38 cellular contexts compared by ENCODE assay signal in the genomic region with DNA sequence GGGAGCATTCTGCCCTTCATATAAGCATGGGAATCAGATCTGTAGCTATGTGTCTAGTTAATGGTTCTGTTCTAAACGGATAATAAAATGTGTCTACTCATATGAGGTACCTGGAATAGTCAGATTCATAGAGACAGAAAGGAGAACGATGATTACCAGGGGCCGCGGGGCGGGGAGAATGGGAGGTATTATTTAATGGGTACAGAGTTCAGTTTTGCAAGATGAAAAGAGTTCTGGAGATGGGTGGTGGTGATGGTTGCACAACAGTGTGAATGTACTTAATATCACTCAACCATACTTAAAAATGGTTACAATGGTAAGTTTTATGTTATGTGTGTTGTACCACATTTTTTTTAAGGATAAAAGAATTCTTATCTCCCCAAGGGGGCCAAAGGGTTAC. TPM values are rescaled to one million over a fixed set of nuclear protein-coding genes. Genes with fewer than 3 reads are reported as not detected.
"Had no signal": no experiment of that assay in that cellular context is flagged by ENCODE, and none has a peak within 500 bp of the region (broad histone marks: within the 10 kb centered on the region; RNA-seq: fewer than 3 reads in every experiment).

No MANE protein-coding gene starts in this region.

- H3K27ac ChIP-seq: adrenal gland, ascending aorta, body of pancreas, brain microvascular endothelial cell, breast epithelium, cardiac muscle cell had no signal

- H3K27me3 ChIP-seq: adrenal gland, ascending aorta, body of pancreas, brain microvascular endothelial cell, breast epithelium, cardiac muscle cell had no signal

- ATAC-seq: activated naive CD4-positive, alpha-beta T cell treated with anti-CD3 and anti-CD28 coated beads, Interleukin-2, amount 50 U/mL, for 72 hours; activated naive CD8-positive, alpha-beta T cell treated with anti-CD3 and anti-CD28 coated beads, Interleukin-2, amount 50 U/mL, for 24 hours; activated T-cell treated with anti-CD3 and anti-CD28 coated beads, Interleukin-2, amount 50 U/mL, for 4 hours; activated T-cell treated with anti-CD3 and anti-CD28 coated beads, Interleukin-2, amount 50 U/mL, for 72 hours; activated T-helper 17 cell treated with anti-CD3 and anti-CD28 coated beads, Interleukin-2, amount 50 U/mL, for 72 hours; body of pancreas had no signal

- DNase-seq: activated effector memory CD4-positive, alpha-beta T cell treated with anti-CD3 and anti-CD28 coated beads, Interleukin-2, amount 50 U/mL, for 16 hours; activated effector memory CD4-positive, alpha-beta T cell treated with Interleukin-2 at 50 U/mL for 16 hours; activated gamma-delta T cell; activated gamma-delta T cell treated with Interleukin-2 at 50 U/mL for 16 hours; activated naive CD4-positive, alpha-beta T cell; activated naive CD4-positive, alpha-beta T cell treated with anti-CD3 and anti-CD28 coated beads for 36 hours; activated naive CD4-positive, alpha-beta T cell treated with anti-CD3 and anti-CD28 coated beads, Interleukin-2, amount 10 ng/mL, durations not matched to agents 7 days and 5 days; activated naive CD4-positive, alpha-beta T cell treated with anti-CD3 and anti-CD28 coated beads, Interleukin-2, amount 50 U/mL, for 16 hours; activated naive CD4-positive, alpha-beta T cell treated with Interleukin-2 at 50 U/mL for 16 hours; activated naive CD8-positive, alpha-beta T cell treated with anti-CD3 and anti-CD28 coated beads for 36 hours; activated naive CD8-positive, alpha-beta T cell treated with anti-CD3 and anti-CD28 coated beads, Interleukin-2, amount 10 ng/mL, durations not matched to agents 7 days and 5 days; activated naive CD8-positive, alpha-beta T cell treated with anti-CD3 and anti-CD28 coated beads, Interleukin-2, amount 50 U/mL, for 24 hours; activated T-cell treated with anti-CD3 and anti-CD28 coated beads for 4 hours; activated T-cell treated with anti-CD3 and anti-CD28 coated beads, Interleukin-2, amount 50 U/mL, for 1 hour; activated T-cell treated with anti-CD3 and anti-CD28 coated beads, Interleukin-2, amount 50 U/mL, for 24 hours; activated T-cell treated with anti-CD3 and anti-CD28 coated beads, Interleukin-2, amount 50 U/mL, for 4 hours; activated T-cell treated with anti-CD3 and anti-CD28 coated beads, Interleukin-2, amount 50 U/mL, for 48 hours; activated T-cell treated with anti-CD3 and anti-CD28 coated beads, Interleukin-2, amount 50 U/mL, for 72 hours; adrenal gland; amniotic stem cell; amygdala; anterior cingulate cortex; aorta; body of pancreas; brain microvascular endothelial cell; caudate nucleus; central memory CD4-positive, alpha-beta T cell; cerebellar nuclear complex had no signal

- H3K9me3 ChIP-seq: adrenal gland, ascending aorta, body of pancreas, breast epithelium had no signal

- H3K4me1 ChIP-seq: adrenal gland, ascending aorta, body of pancreas, breast epithelium had no signal

- FAIRE-seq: astrocyte, bronchial epithelial cell had no signal

- H3K36me3 ChIP-seq: adrenal gland, ascending aorta, brain microvascular endothelial cell, breast epithelium, cardiac muscle cell had no signal

- H3K4me3 ChIP-seq: adrenal gland, ascending aorta, body of pancreas, breast epithelium, cardiac muscle cell had no signal

RNA-seq across cellular contexts. Expression of gene ABCC8, which starts 10.0 kb away (rescaled TPM):
- total RNA-seq: activated naive CD4-positive, alpha-beta T cell treated with anti-CD3 and anti-CD28 coated beads for 36 hours; activated naive CD4-positive, alpha-beta T cell treated with anti-CD3 and anti-CD28 coated beads, Interleukin-2, amount 50 U/mL, for 72 hours; activated naive CD8-positive, alpha-beta T cell treated with anti-CD3 and anti-CD28 coated beads for 36 hours; activated naive CD8-positive, alpha-beta T cell treated with anti-CD3 and anti-CD28 coated beads, Interleukin-2, amount 10 ng/mL, durations not matched to agents 7 days and 5 days; activated T-cell treated with anti-CD3 and anti-CD28 coated beads, Interleukin-2, amount 50 U/mL, for 4 hours; activated T-cell treated with anti-CD3 and anti-CD28 coated beads, Interleukin-2, amount 50 U/mL, for 72 hours; activated T-helper 17 cell treated with anti-CD3 and anti-CD28 coated beads, Interleukin-2, amount 50 U/mL, for 72 hours; ascending aorta; astrocyte; bronchial epithelial cell had no signal

RNA-seq across cellular contexts. Expression of gene USH1C, which starts 57.5 kb away (rescaled TPM):
- total RNA-seq: activated naive CD4-positive, alpha-beta T cell treated with anti-CD3 and anti-CD28 coated beads for 36 hours; activated naive CD4-positive, alpha-beta T cell treated with anti-CD3 and anti-CD28 coated beads, Interleukin-2, amount 50 U/mL, for 72 hours; activated naive CD8-positive, alpha-beta T cell treated with anti-CD3 and anti-CD28 coated beads for 36 hours; activated naive CD8-positive, alpha-beta T cell treated with anti-CD3 and anti-CD28 coated beads, Interleukin-2, amount 10 ng/mL, durations not matched to agents 7 days and 5 days; activated T-cell treated with anti-CD3 and anti-CD28 coated beads, Interleukin-2, amount 50 U/mL, for 4 hours; activated T-cell treated with anti-CD3 and anti-CD28 coated beads, Interleukin-2, amount 50 U/mL, for 72 hours; activated T-helper 1 cell treated with anti-CD3 and anti-CD28 coated beads, Interleukin-12 subunit alpha, Interleukin-12 subunit beta, Interleukin-2, Interleukin-4 antibody, amounts not matched to agents 30 ng/mL and 10 ng/mL and 1 ng/mL, durations not matched to agents 14 hours and 24 hours and 36 hours; activated T-helper 17 cell treated with anti-CD3 and anti-CD28 coated beads, Interleukin-2, amount 50 U/mL, for 72 hours; activated T-helper 2 cell treated with anti-CD3 and anti-CD28 coated beads, Interferon-gamma antibody, Interleukin-2, Interleukin-4, amounts not matched to agents 10 μg/mL and 5 μg/mL and 100 μg/mL, durations not matched to agents 14 hours and 24 hours and 36 hours; aorta; ascending aorta; astrocyte; bronchial epithelial cell; cardiac septum had no signal
- polyA plus RNA-seq: cardiac muscle cell had no signal
